In the genomic region with DNA sequence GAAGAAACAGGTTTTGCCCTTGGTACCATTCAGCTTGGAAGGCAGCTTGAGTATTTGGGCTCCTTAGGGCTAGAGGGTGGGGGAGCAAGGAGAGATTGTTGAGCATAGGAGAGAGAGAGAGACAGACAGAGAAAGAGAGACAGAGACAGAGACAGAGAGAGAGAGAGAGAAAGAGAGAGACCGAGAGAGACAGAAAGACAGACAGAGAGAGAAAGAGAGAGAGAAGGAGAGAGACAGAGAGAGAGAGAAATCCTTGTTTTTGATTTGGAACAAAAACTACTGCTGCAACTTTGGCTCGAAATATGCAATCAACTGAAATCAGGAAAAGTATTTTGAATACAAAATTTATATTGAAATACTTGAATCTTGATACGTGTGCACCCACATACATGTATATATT, we compare ENCODE assay signal across 8 cellular contexts.
"Had no signal": no experiment of that assay in that cellular context is flagged by ENCODE, and none has a peak within 500 bp of the region (broad histone marks: within the 10 kb centered on the region; RNA-seq: fewer than 3 reads in every experiment).

No MANE protein-coding gene starts in this region.

- H3K9me3 Mint-ChIP-seq: H9 had no signal

- H3K4me3 ChIP-seq: GM23248, HAP-1 had no signal

- ATAC-seq: HCT116 had no signal

- H3K4me3 Mint-ChIP-seq: H9, HFFc6 had no signal

- H2AFZ ChIP-seq: GM23248 had no signal

- H3K27ac ChIP-seq: GM23248 had no signal

- H3K9ac ChIP-seq: GM23248 had no signal

- H3K27ac Mint-ChIP-seq: H9, HFFc6 had no signal

- H3K9me3 ChIP-seq: HAP-1 had no signal

- DNase-seq: GM23248, GOT3, H7, H9, HCEC 1CT, HFFc6 had no signal
